In genomic region chr6:147131728-147132127, GRCh38 we compare ENCODE assay signal across 11 cellular contexts.
A peak's percentile ranks its signal among the peaks of the same experiment; 100 is the strongest.
DNase-seq lines count a peak whose midpoint lies in the region; ATAC-seq, FAIRE-seq and TF ChIP-seq lines count a peak whose summit lies in the region.
"Had no signal": no experiment of that assay in that cellular context is flagged by ENCODE, and none has a peak within 500 bp of the region (broad histone marks: within the 10 kb centered on the region; RNA-seq: fewer than 3 reads in every experiment).

No MANE protein-coding gene starts in this region.

- TF ChIP-seq EP300 in H1 (IDR thresholded peaks at IDR 0.05; ENCODE audit: borderline replicate concordance in 1 of 2, low read depth in 2 of 2, low read length in 2 of 2), result no peak

- H3K79me1 ChIP-seq in IMR-90 (ENCODE audit: low read depth in 1 of 2, low read length in 2 of 2) (no peaks in the 10 kb centered on the region), H1 (ENCODE audit: low read depth, low read length) (no peaks in the 10 kb centered on the region)

- peaks cover 2% of the 10 kb centered on the region for H3K27me3 Mint-ChIP-seq in neural progenitor cell (ENCODE audit: insufficient read depth, low read depth)

- no peak for TF ChIP-seq CTCF in IMR-90 (conservative IDR thresholded peaks at IDR 0.05; ENCODE audit: low read depth, low read length)
- TF ChIP-seq CTCF in H1 (IDR thresholded peaks at IDR 0.05; ENCODE audit: control extremely low read depth in 1 of 3, insufficient read depth in 1 of 3, low read depth in 1 of 3, low read length in 3 of 3), result no peak
- no peak for TF ChIP-seq CTCF in neural progenitor cell (IDR thresholded peaks at IDR 0.05)
- no peak for TF ChIP-seq CTCF in body of pancreas (IDR thresholded peaks at IDR 0.05)

- CTCF ChIA-PET in IMR-90 (lab: Yijun Ruan, JAX) (no interaction called here), H1 (lab: Charles Lee; ENCODE audit: partially characterized antibody) (interaction anchor here (1.0 kb wide), 1 partner anchor 10 kb away, joined by 3 read pairs; no protein-coding TSS in a partner anchor)

- no peaks in the 10 kb centered on the region for H3K36me3 ChIP-seq in IMR-90 (ENCODE audit: control insufficient read depth, insufficient read depth, low read length)
- H3K36me3 ChIP-seq in H1 (ENCODE audit: control insufficient read depth in 2 of 4, insufficient read depth in 4 of 4, low read length in 3 of 4), result no peaks in the 10 kb centered on the region
- H3K36me3 ChIP-seq in neural progenitor cell, result no peaks in the 10 kb centered on the region
- no peaks in the 10 kb centered on the region for H3K36me3 ChIP-seq in body of pancreas (replicated peaks in 1 of 2; ENCODE audit: insufficient read depth in 1 of 2, low read depth in 2 of 2)

- no peak overlapping the region for H3K14ac ChIP-seq in IMR-90 (replicated peaks; ENCODE audit: low read depth, low read length)
- no peak overlapping the region for H3K14ac ChIP-seq in H1 (ENCODE audit: insufficient read length)

- TF ChIP-seq RAD21 in IMR-90 (IDR thresholded peaks at IDR 0.05; ENCODE audit: low read length) (no peak), H1 (IDR thresholded peaks at IDR 0.05 in 1 of 2, conservative IDR thresholded peaks at IDR 0.05 in 1 of 2; ENCODE audit: low read depth in 2 of 2, low read length in 2 of 2) (no peak)

- H3K9me3 ChIP-seq in IMR-90 (ENCODE audit: control insufficient read depth, insufficient read depth, low read length), result no peaks in the 10 kb centered on the region
- H3K9me3 ChIP-seq in H1 (ENCODE audit: insufficient read depth in 2 of 2, low read depth in 1 of 2, low read length in 1 of 2), result no peaks in the 10 kb centered on the region
- H3K9me3 ChIP-seq in neural progenitor cell (ENCODE audit: low read depth), result no peaks in the 10 kb centered on the region
- H3K9me3 ChIP-seq in body of pancreas, result no peaks in the 10 kb centered on the region
- H3K9me3 ChIP-seq: Caco-2 had no signal

- intact Hi-C loops in IMR-90 (cut with micrococcal nuclease), result no loop called here
- intact Hi-C loops in body of pancreas (cut with DNase I), result no loop called here

- no peaks in the 10 kb centered on the region for H3K23me2 ChIP-seq in H1 (ENCODE audit: low read depth, low read length)

- H3K4me1 ChIP-seq in IMR-90 (ENCODE audit: control insufficient read depth, insufficient read depth, low read length) (no peaks in the 10 kb centered on the region; the same call in 1 of the 2 replicates), H1 (replicated peaks in 1 of 4; ENCODE audit: control insufficient read depth in 3 of 4, insufficient read depth in 4 of 4, low read length in 3 of 4) (peaks cover 0 to 5% (median 3%) of the 10 kb centered on the region in 4 experiments; a peak in 3 of 7 replicates), neural progenitor cell (peaks cover 23% of the 10 kb centered on the region), body of pancreas (peaks cover 17% of the 10 kb centered on the region)
- H3K4me1 ChIP-seq: Caco-2 had no signal

- ATAC-seq in IMR-90 (ENCODE audit: low read depth), result no peak
- ATAC-seq in body of pancreas, result no peak
- no peak for ATAC-seq in HG02763 (IDR thresholded peaks at IDR 0.05; ENCODE audit: unreplicated experiment)

- H3K9me3 Mint-ChIP-seq in neural progenitor cell, result no peaks in the 10 kb centered on the region
- H3K9me3 Mint-ChIP-seq: nephron had no signal

- dilution Hi-C loops in IMR-90 (cut with HindIII; ENCODE audit: low sequenced_read_pairs, unreplicated experiment), result no loop called here

- H3K18ac ChIP-seq in IMR-90 (ENCODE audit: low read depth, low read length) (peak overlapping the region; percentile 62; the same call in 1 of the 2 replicates), H1 (ENCODE audit: extremely low read depth, low read length) (no peak overlapping the region)

- POLR2A ChIA-PET in IMR-90 (lab: Charles Lee; ENCODE audit: unreplicated experiment), result no interaction called here
- POLR2A ChIA-PET in H1 (lab: Charles Lee; ENCODE audit: partially characterized antibody), result no interaction called here

- no peaks in the 10 kb centered on the region for H3K36me3 Mint-ChIP-seq in neural progenitor cell

- no TSS peak for BruUV-seq in IMR-90 (replicated peaks; lab: Mats Ljungman, UMichigan)

- H2BK20ac ChIP-seq in IMR-90 (ENCODE audit: low read depth, low read length) (0 out of 2 replicates have a peak overlapping the region, but pooled peaks have one; percentile 3), H1 (ENCODE audit: low read length) (no peak overlapping the region)

- no peak overlapping the region for H2AK9ac ChIP-seq in IMR-90 (replicated peaks; ENCODE audit: low read depth, low read length, poor library complexity)

- H3K79me2 ChIP-seq in H1 (ENCODE audit: control insufficient read depth in 1 of 2, insufficient read depth in 2 of 2, low read length in 2 of 2) (no peaks in the 10 kb centered on the region), neural progenitor cell (ENCODE audit: low read depth) (no peaks in the 10 kb centered on the region)

- DNase-seq in IMR-90, result peak; percentile 43
- peak; percentile 38 for DNase-seq in NCI-H748 treated with DMSO at 0.1 percent for 48 hours (lab: John Stamatoyannopoulos, UW)
- no peak for DNase-seq in H1 (ENCODE audit: low read depth in 1 of 2, low spot score in 2 of 2)
- peak; percentile 14 for DNase-seq in neural progenitor cell (ENCODE audit: low spot score)
- no peak for DNase-seq in body of pancreas
- no peak for DNase-seq in NCI-H187 (lab: John Stamatoyannopoulos, UW)
- DNase-seq: Caco-2; islet precursor cell; stimulated activated naive CD4-positive, alpha-beta T cell had no signal

- H3K23ac ChIP-seq in IMR-90 (ENCODE audit: low read depth, low read length) (no peak overlapping the region), H1 (ENCODE audit: insufficient read length) (no peak overlapping the region)

- peaks cover 12% of the 10 kb centered on the region for H3K4me1 Mint-ChIP-seq in neural progenitor cell

- H3K4me2 ChIP-seq in IMR-90 (ENCODE audit: low read depth, low read length), result no peak overlapping the region
- H3K4me2 ChIP-seq in H1 (ENCODE audit: insufficient read depth in 1 of 2, low read depth in 2 of 2, low read length in 2 of 2), result no peak overlapping the region
- no peak overlapping the region for H3K4me2 ChIP-seq in neural progenitor cell

- H4K20me1 ChIP-seq in IMR-90 (ENCODE audit: insufficient read depth, low read length) (no peaks in the 10 kb centered on the region), H1 (replicated peaks in 1 of 2; ENCODE audit: control insufficient read depth in 1 of 2, insufficient read depth in 2 of 2, low read length in 2 of 2) (no peaks in the 10 kb centered on the region), neural progenitor cell (ENCODE audit: low read depth) (no peaks in the 10 kb centered on the region)

- no peak overlapping the region for H2AK5ac ChIP-seq in IMR-90 (ENCODE audit: low read depth, low read length)
- H2AK5ac ChIP-seq in H1 (ENCODE audit: low read depth, low read length), result no peak overlapping the region

- H3K27ac ChIP-seq in IMR-90 (ENCODE audit: insufficient read depth, low read length) (no peak overlapping the region), H1 (ENCODE audit: low read depth, low read length) (no peak overlapping the region), neural progenitor cell (no peak overlapping the region), body of pancreas (no peak overlapping the region)

- H4K8ac ChIP-seq in IMR-90 (ENCODE audit: low read depth in 2 of 2, low read length in 2 of 2) (no peak overlapping the region), H1 (ENCODE audit: extremely low read depth, insufficient read depth, low read length) (no peak overlapping the region)

- no peaks in the 10 kb centered on the region for H3F3A ChIP-seq in neural progenitor cell (ENCODE audit: low read depth)

- H4K91ac ChIP-seq in IMR-90 (ENCODE audit: insufficient read depth, low read depth, low read length) (no peak overlapping the region), H1 (replicated peaks; ENCODE audit: insufficient read length, low read length) (no peak overlapping the region)

- H2BK5ac ChIP-seq in IMR-90 (ENCODE audit: low read depth, low read length, poor library complexity, severe bottlenecking) (no peak overlapping the region), H1 (ENCODE audit: low read depth, low read length) (no peak overlapping the region)

- H3K27ac Mint-ChIP-seq in neural progenitor cell, result peak overlapping the region; percentile 75
- H3K27ac Mint-ChIP-seq: nephron had no signal

- no peak overlapping the region for H2BK12ac ChIP-seq in H1 (ENCODE audit: low read depth, low read length)

- H3K56ac ChIP-seq in IMR-90 (ENCODE audit: extremely low read depth, insufficient read depth, low read length) (no peak overlapping the region), H1 (replicated peaks; ENCODE audit: insufficient read length, low read depth, low read length) (no peak overlapping the region)

- TF ChIP-seq POLR2A in IMR-90 (IDR thresholded peaks at IDR 0.05; ENCODE audit: low read depth, low read length) (no peak), H1 (IDR thresholded peaks at IDR 0.05; ENCODE audit: control extremely low read depth in 1 of 2, low read depth in 2 of 2, low read length in 2 of 2) (no peak), body of pancreas (IDR thresholded peaks at IDR 0.05) (no peak)

- no peak overlapping the region for H3K4me3 Mint-ChIP-seq in neural progenitor cell
- H3K4me3 Mint-ChIP-seq: nephron had no signal

- H2BK120ac ChIP-seq in IMR-90 (ENCODE audit: low read depth, low read length), result no peak overlapping the region
- no peak overlapping the region for H2BK120ac ChIP-seq in H1 (replicated peaks; ENCODE audit: low read depth, low read length)

- H3K9me1 ChIP-seq in IMR-90 (ENCODE audit: insufficient read depth, low read length), result no peaks in the 10 kb centered on the region

- H2AFZ ChIP-seq in IMR-90 (replicated peaks; ENCODE audit: low read length, poor library complexity), result no peak overlapping the region
- peak overlapping the region; percentile 54; the same call in 1 of the 2 replicates for H2AFZ ChIP-seq in H1 (ENCODE audit: low read length)
- H2AFZ ChIP-seq in neural progenitor cell (replicated peaks), result peak overlapping the region; percentile 35

- H4K5ac ChIP-seq in IMR-90 (ENCODE audit: low read depth, low read length) (no peak overlapping the region; the same call in 1 of the 2 replicates), H1 (ENCODE audit: insufficient read length, low read depth, low read length) (no peak overlapping the region)

- H3K4ac ChIP-seq in IMR-90 (ENCODE audit: low read depth, low read length) (no peak overlapping the region), H1 (replicated peaks; ENCODE audit: insufficient read length, low read depth, low read length) (no peak overlapping the region)

- H2BK15ac ChIP-seq in IMR-90 (ENCODE audit: low read depth, low read length), result no peak overlapping the region
- H2BK15ac ChIP-seq in H1 (ENCODE audit: low read length), result no peak overlapping the region

- no peak for FAIRE-seq in H1 (lab: Jason Lieb, UNC)

- no peaks in the 10 kb centered on the region for H3K27me3 ChIP-seq in IMR-90 (ENCODE audit: control insufficient read depth, insufficient read depth, low read length)
- no peaks in the 10 kb centered on the region for H3K27me3 ChIP-seq in H1 (replicated peaks in 1 of 4; ENCODE audit: control insufficient read depth in 3 of 4, extremely low read depth in 1 of 4, insufficient read depth in 3 of 4, low read length in 3 of 4)
- H3K27me3 ChIP-seq in neural progenitor cell, result no peaks in the 10 kb centered on the region
- H3K27me3 ChIP-seq in body of pancreas, result no peaks in the 10 kb centered on the region

- in situ Hi-C loops in IMR-90 (cut with MboI; ENCODE audit: low sequenced_read_pairs), result no loop called here

- H3K4me3 ChIP-seq in IMR-90 (ENCODE audit: insufficient read depth, low read depth, low read length) (no peak overlapping the region), H1 (ENCODE audit: extremely low read depth in 1 of 4, insufficient read depth in 2 of 4, low read depth in 3 of 4, low read length in 4 of 4) (no peak overlapping the region), neural progenitor cell (no peak overlapping the region), body of pancreas (no peak overlapping the region)

- H3K9ac ChIP-seq in IMR-90 (ENCODE audit: low read depth, low read length), result no peak overlapping the region
- H3K9ac ChIP-seq in H1 (replicated peaks in 1 of 4; ENCODE audit: extremely low read depth in 1 of 4, low read depth in 3 of 4, low read length in 3 of 4), result no peak overlapping the region
- no peak overlapping the region for H3K9ac ChIP-seq in neural progenitor cell

Comparison
In these comparisons a context has a peak if more than half of its experiments do, and no peak if none do; other contexts are left out.
1. DNase-seq: peak in IMR-90 (single experiment), NCI-H748 treated with DMSO at 0.1 percent for 48 hours (single experiment) and neural progenitor cell (single experiment); none in H1 (0 of 2), body of pancreas (0 of 4) and NCI-H187 (0 of 2).